21 cellular contexts compared by ENCODE assay signal in the genomic region with DNA sequence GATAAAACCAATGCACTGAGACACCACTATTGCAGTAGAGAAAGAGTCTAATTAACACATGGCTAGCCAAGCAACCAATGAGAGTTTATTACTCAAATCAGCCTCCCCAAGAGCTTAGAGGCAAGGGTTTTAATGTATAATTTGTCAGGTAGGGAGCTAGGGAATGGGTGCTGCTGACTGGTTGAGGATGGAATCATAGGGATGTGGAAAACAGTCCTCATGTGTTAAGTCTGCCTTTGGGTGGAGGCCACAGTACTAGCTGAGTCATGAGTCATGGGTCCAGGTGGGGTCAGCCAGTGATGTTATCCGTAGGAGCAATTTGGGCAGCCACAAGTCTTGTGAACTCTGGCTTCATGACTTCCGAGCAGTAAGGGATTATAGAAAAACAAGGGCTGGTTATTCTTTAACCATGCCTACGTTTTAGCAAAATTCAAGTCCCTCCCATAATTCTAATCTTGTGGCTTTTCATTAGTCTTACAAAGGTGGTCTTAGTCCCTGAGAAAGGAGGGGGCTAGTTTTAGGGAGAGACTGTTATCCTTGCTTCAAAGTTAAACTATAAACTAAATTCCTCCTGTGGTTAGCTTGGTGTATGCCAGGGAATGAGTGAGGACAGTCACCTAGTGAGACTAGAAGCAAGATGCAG. TPM values are rescaled to one million over a fixed set of nuclear protein-coding genes. Genes with fewer than 3 reads are reported as not detected.
DNase-seq lines count a peak whose midpoint lies in the region; ATAC-seq, FAIRE-seq and TF ChIP-seq lines count a peak whose summit lies in the region.
"Had no signal": no experiment of that assay in that cellular context is flagged by ENCODE, and none has a peak within 500 bp of the region (broad histone marks: within the 10 kb centered on the region; RNA-seq: fewer than 3 reads in every experiment).

No MANE protein-coding gene starts in this region.

- peaks cover 4 to 15% of the 10 kb centered on the region in 2 donors for H3K36me3 Mint-ChIP-seq in CD4-positive, alpha-beta memory T cell
- H3K36me3 Mint-ChIP-seq in astrocyte (ENCODE audit: low read depth, unreplicated experiment) (peaks cover 4% of the 10 kb centered on the region), GM23338 (ENCODE audit: low read depth) (peaks cover 20% of the 10 kb centered on the region)

- no peak overlapping the region for H3K4me3 Mint-ChIP-seq in CD4-positive, alpha-beta memory T cell
- H3K4me3 Mint-ChIP-seq in astrocyte (ENCODE audit: unreplicated experiment) (no peak overlapping the region), GM23338 (no peak overlapping the region)

- peaks cover 13 to 26% (median 17%) of the 10 kb centered on the region in 4 donors for H3K4me1 Mint-ChIP-seq in CD4-positive, alpha-beta memory T cell
- H3K4me1 Mint-ChIP-seq in astrocyte (ENCODE audit: low read depth, unreplicated experiment): peaks cover 4% of the 10 kb centered on the region
- H3K4me1 Mint-ChIP-seq in GM23338: no peaks in the 10 kb centered on the region; the same call in 2 of the 3 replicates

- no peak for FAIRE-seq in astrocyte (lab: Jason Lieb, UNC)
- FAIRE-seq in frontal cortex (lab: Jason Lieb, UNC): no peak

- H3K27ac ChIP-seq in CD4-positive, alpha-beta memory T cell (ENCODE audit: low read depth, low read length): no peak overlapping the region
- H3K27ac ChIP-seq in astrocyte (ENCODE audit: low read depth, low read length) (no peak overlapping the region), GM23338 (ENCODE audit: low read depth) (no peak overlapping the region)
- H3K27ac ChIP-seq: adrenal gland had no signal

- H3K4me2 ChIP-seq in astrocyte (ENCODE audit: low read length) (no peak overlapping the region), GM23338 (no peak overlapping the region)

- intact Hi-C loops in CD4-positive, alpha-beta memory T cell (cut with micrococcal nuclease): no loop called here
- intact Hi-C loops in mucosa of descending colon (cut with DNase I, micrococcal nuclease): no loop called here

- H3K9me2 ChIP-seq in GM23338 (ENCODE audit: insufficient read depth): 0 out of 2 replicates have a peak, but pooled peaks cover 3% of the 10 kb centered on the region

- no peaks in the 10 kb centered on the region for H3K27me3 ChIP-seq in CD4-positive, alpha-beta memory T cell (ENCODE audit: insufficient read depth, low read length)
- H3K27me3 ChIP-seq in astrocyte (ENCODE audit: insufficient read depth, low read length) (peaks cover 2% of the 10 kb centered on the region), GM23338 (ENCODE audit: insufficient read depth) (no peaks in the 10 kb centered on the region)
- H3K27me3 ChIP-seq: adrenal gland, MG63 had no signal

- H2AFZ ChIP-seq in astrocyte (ENCODE audit: low read depth, low read length) (no peak overlapping the region), GM23338 (no peak overlapping the region)

- H3K9me3 Mint-ChIP-seq in CD4-positive, alpha-beta memory T cell: peaks cover 0 to 16% (median 5%) of the 10 kb centered on the region in 8 donors
- H3K9me3 Mint-ChIP-seq in astrocyte (ENCODE audit: unreplicated experiment) (peaks cover 18% of the 10 kb centered on the region), GM23338 (peaks cover 48% of the 10 kb centered on the region)

- H3K9me3 ChIP-seq in CD4-positive, alpha-beta memory T cell (ENCODE audit: control insufficient read depth in 1 of 2, low read length in 2 of 2): no peaks in the 10 kb centered on the region
- no peaks in the 10 kb centered on the region for H3K9me3 ChIP-seq in astrocyte (ENCODE audit: insufficient read depth, low read depth, low read length)
- H3K9me3 ChIP-seq in mucosa of descending colon: peaks cover 5% of the 10 kb centered on the region
- H3K9me3 ChIP-seq: adrenal gland had no signal

- no peak overlapping the region for H3K4me3 ChIP-seq in CD4-positive, alpha-beta memory T cell (ENCODE audit: low read length in 2 of 2)
- H3K4me3 ChIP-seq in astrocyte (ENCODE audit: insufficient read depth, low read depth, low read length): no peak overlapping the region
- no peak overlapping the region for H3K4me3 ChIP-seq in mucosa of descending colon
- no peak overlapping the region for H3K4me3 ChIP-seq in GM23338
- H3K4me3 ChIP-seq: adrenal gland, MG63 had no signal

- no peak overlapping the region for H3K9ac ChIP-seq in astrocyte (ENCODE audit: low read length)

- H4K20me1 ChIP-seq in astrocyte (ENCODE audit: insufficient read depth, low read length) (no peaks in the 10 kb centered on the region), GM23338 (replicated peaks; ENCODE audit: insufficient read depth) (no peaks in the 10 kb centered on the region)

- H3K79me2 ChIP-seq in astrocyte (ENCODE audit: insufficient read depth, low read length) (no peaks in the 10 kb centered on the region), GM23338 (replicated peaks; ENCODE audit: insufficient read depth) (no peaks in the 10 kb centered on the region)

- H3K27ac Mint-ChIP-seq in CD4-positive, alpha-beta memory T cell: peak overlapping the region in 4 of 7 donors; percentile 48 to 82 (median 58)
- peak overlapping the region; percentile 41 for H3K27ac Mint-ChIP-seq in astrocyte (ENCODE audit: unreplicated experiment)
- H3K27ac Mint-ChIP-seq in GM23338: no peak overlapping the region

- no peaks in the 10 kb centered on the region for H3F3A ChIP-seq in GM23338 (replicated peaks; ENCODE audit: low read depth)

- no peak for DNase-seq in CD4-positive, alpha-beta memory T cell
- DNase-seq in HK-2 (ENCODE audit: unreplicated experiment) (peak; percentile 83), astrocyte (ENCODE audit: low read depth) (no peak), mucosa of descending colon (no peak), frontal cortex (ENCODE audit: low spot score in 2 of 2) (no peak), activated gamma-delta T cell (lab: John Stamatoyannopoulos, UW) (no peak), cerebellar nuclear complex (lab: John Stamatoyannopoulos, UW) (no peak), GM23338 (ENCODE audit: low spot score) (no peak)
- DNase-seq: activated CD4-positive, CD25-positive, alpha-beta regulatory T cell treated with anti-CD3 and anti-CD28 coated beads, Interleukin-2, amount 50 U/mL, for 72 hours; activated T-cell treated with anti-CD3 and anti-CD28 coated beads for 4 hours; adrenal gland; caudate nucleus; effector memory CD4-positive, alpha-beta T cell; MG63; NCI-H2029; NCI-H510A; SIG-M5; stimulated activated CD4-positive, alpha-beta T cell treated with anti-CD3 and anti-CD28 coated beads, Interleukin-1b, Interleukin-23, amount 100 ng/mL, for 48 hours had no signal

- H3K4me1 ChIP-seq in CD4-positive, alpha-beta memory T cell (ENCODE audit: insufficient read depth, low read length): peaks cover 12% of the 10 kb centered on the region
- H3K4me1 ChIP-seq in astrocyte (ENCODE audit: insufficient read depth, low read length) (no peaks in the 10 kb centered on the region), mucosa of descending colon (ENCODE audit: low read depth) (no peaks in the 10 kb centered on the region), GM23338 (ENCODE audit: insufficient read depth) (no peaks in the 10 kb centered on the region)
- H3K4me1 ChIP-seq: adrenal gland had no signal

- TF ChIP-seq CTCF in astrocyte (IDR thresholded peaks at IDR 0.05; ENCODE audit: insufficient read depth, low read depth, low read length) (no peak), mucosa of descending colon (IDR thresholded peaks at IDR 0.05) (no peak), GM23338 (conservative IDR thresholded peaks at IDR 0.05; ENCODE audit: low read depth in 2 of 2) (no peak)

- no peaks in the 10 kb centered on the region for H3K27me3 Mint-ChIP-seq in CD4-positive, alpha-beta memory T cell
- H3K27me3 Mint-ChIP-seq in astrocyte (ENCODE audit: low read depth, unreplicated experiment): no peaks in the 10 kb centered on the region
- H3K27me3 Mint-ChIP-seq in GM23338 (ENCODE audit: insufficient read depth, low read depth, poor library complexity): peaks cover 4% of the 10 kb centered on the region

- CTCF ChIA-PET in CD4-positive, alpha-beta memory T cell (lab: Charles Lee; ENCODE audit: partially characterized antibody): interaction anchor here (1.0 to 2.4 kb wide), 8 partner anchors 11 to 112 kb away, joined by 3 to 13 read pairs (median 4); no protein-coding TSS in a partner anchor

- peak; percentile 95 for ATAC-seq in mucosa of descending colon
- ATAC-seq in GM23338: no peak
- ATAC-seq: left lobe of liver, sciatic nerve had no signal

- no peaks in the 10 kb centered on the region for H3K36me3 ChIP-seq in CD4-positive, alpha-beta memory T cell (ENCODE audit: insufficient read depth, low read length)
- H3K36me3 ChIP-seq in astrocyte (ENCODE audit: insufficient read depth, low read length) (no peaks in the 10 kb centered on the region), mucosa of descending colon (ENCODE audit: low read depth) (no peaks in the 10 kb centered on the region), GM23338 (ENCODE audit: insufficient read depth) (no peaks in the 10 kb centered on the region)
- H3K36me3 ChIP-seq: adrenal gland, MG63 had no signal

- POLR2A ChIA-PET in CD4-positive, alpha-beta memory T cell (lab: Charles Lee; ENCODE audit: partially characterized antibody): no interaction called here

TF ChIP-seq in GM23338, 12 proteins besides CTCF, POLR2A, EP300 and RAD21 (continues in another document):
- no peak for TF ChIP-seq NANOG (IDR thresholded peaks at IDR 0.05; ENCODE audit: borderline replicate concordance)

RNA-seq across cellular contexts. Expression of a gene that starts 25.1 kb away (rescaled TPM):
- total RNA-seq in CD4-positive, alpha-beta memory T cell: 100 to 1,000 TPM; 148 to 150 TPM
- 100 to 1,000 TPM; 378 to 424 TPM for polyA plus RNA-seq in CD4-positive, alpha-beta memory T cell
- 19.5 and 27.8 TPM in 2 replicates for total RNA-seq in astrocyte
- total RNA-seq in mucosa of descending colon: 1,000 to 10,000 TPM in 1 of 3 donors, 100 to 1,000 TPM in 2; 539 to 1,034 (median 875) TPM
- total RNA-seq in frontal cortex: 0.41 TPM
- total RNA-seq in GM23338 (2014; rRNA removed; shearing (Covaris generic)): 0.83 and 1.9 TPM in 2 replicates
- 1.2 and 1.6 TPM in 2 replicates for polyA plus RNA-seq in GM23338 (2016; fragmentation: Nextera tagmentation; extraction: Ambion mirVana)
- total RNA-seq: osteocyte had no signal
